8 cellular contexts compared by ENCODE assay signal in genomic region chr6:134063121-134063965, GRCh38. TPM values are rescaled to one million over a fixed set of nuclear protein-coding genes. Genes with fewer than 3 reads are reported as not detected.
DNase-seq lines count a peak whose midpoint lies in the region; ATAC-seq, FAIRE-seq and TF ChIP-seq lines count a peak whose summit lies in the region.

No MANE protein-coding gene starts in this region.

- no peaks in the 10 kb centered on the region for H3K4me1 ChIP-seq in lower lobe of right lung

- intact Hi-C loops in head of caudate nucleus (cut with DNase I), result loop anchor here (5.0 to 10.0 kb wide), 2 partner anchors 91 to 139 kb away; no protein-coding TSS in a partner anchor
- intact Hi-C loops in lower lobe of right lung (cut with DNase I), result no loop called here

- no peaks in the 10 kb centered on the region for H3K9me3 ChIP-seq in lower lobe of right lung

- FAIRE-seq in GM12891 (lab: Jason Lieb, UNC), result no peak

- no peaks in the 10 kb centered on the region for H3K36me3 ChIP-seq in lower lobe of right lung

- DNase-seq in Caki2 (ENCODE audit: low read depth) (peak; percentile 44), midbrain (lab: John Stamatoyannopoulos, UW) (peak; percentile 29), head of caudate nucleus (no peak), GM12891 (ENCODE audit: insufficient read length, low spot score) (no peak), lower lobe of right lung (no peak)

- H3K27ac ChIP-seq in lower lobe of right lung, result no peak overlapping the region

- peaks cover 2% of the 10 kb centered on the region for H3K27me3 Mint-ChIP-seq in brain

- no peak for TF ChIP-seq POLR2A in GM12891 (IDR thresholded peaks at IDR 0.05; ENCODE audit: low read depth, low read length)

- in situ Hi-C loops in Caki2 (cut with HindIII; ENCODE audit: low pct_unique_long_range_greater_than_20kb, low sequenced_read_pairs), result no loop called here

- no peaks in the 10 kb centered on the region for H3K36me3 Mint-ChIP-seq in brain

- no peak for TF ChIP-seq CTCF in brain (conservative IDR thresholded peaks at IDR 0.05)
- TF ChIP-seq CTCF in lower lobe of right lung (IDR thresholded peaks at IDR 0.05), result no peak

- TF ChIP-seq RAD21 in Ishikawa (IDR thresholded peaks at IDR 0.05; ENCODE audit: low read depth), result 0 out of 2 replicates have a peak, but pooled peaks have one; percentile 15

- TF ChIP-seq EP300 in Ishikawa (IDR thresholded peaks at IDR 0.05; ENCODE audit: borderline replicate concordance), result no peak

- peaks cover 37% of the 10 kb centered on the region for H3K4me1 Mint-ChIP-seq in brain

- no peak overlapping the region for H3K4me3 ChIP-seq in lower lobe of right lung

- peaks cover 0 to 1% (median 1%) of the 10 kb centered on the region in 5 experiments for H3K9me3 Mint-ChIP-seq in brain

- no peak for ATAC-seq in HG03571 (IDR thresholded peaks at IDR 0.05; ENCODE audit: unreplicated experiment)
- no peak for ATAC-seq in lower lobe of right lung

- H3K4me3 Mint-ChIP-seq in brain, result peak overlapping the region in 3 of 5 experiments; percentile 8 to 26 (median 12)

- H3K27ac Mint-ChIP-seq in brain, result peak overlapping the region; percentile 2 to 92 (median 64)

- H3K27me3 ChIP-seq in lower lobe of right lung (ENCODE audit: low read depth), result no peaks in the 10 kb centered on the region

TF ChIP-seq in Ishikawa, 13 proteins besides CTCF, POLR2A, EP300 and RAD21:
- TF ChIP-seq CREB1 (IDR thresholded peaks at IDR 0.05; ENCODE audit: low read depth) (no peak), MAX (IDR thresholded peaks at IDR 0.05) (peak; percentile 49; the same call in 1 of the 2 replicates)

TF ChIP-seq in GM12891, 5 proteins besides CTCF, POLR2A, EP300 and RAD21:
- TF ChIP-seq TAF1 (IDR thresholded peaks at IDR 0.05; ENCODE audit: low read depth, low read length) (no peak), SPI1 (IDR thresholded peaks at IDR 0.05; ENCODE audit: low read depth, low read length) (no peak)

RNA-seq across cellular contexts. Expression of gene SLC2A12, which starts 10.9 kb away (rescaled TPM):
- total RNA-seq in Caki2 (2014; rRNA removed; shearing (Covaris generic); ENCODE audit: low replicate concordance), result 5.8 and 11.8 TPM in 2 replicates
- polyA plus RNA-seq in brain (ENCODE audit: insufficient read depth, low read depth, low replicate concordance), result 2.7 TPM
- polyA plus RNA-seq in GM12891 (2012; ENCODE audit: low read depth, missing spikeins), result 0.18 TPM
- total RNA-seq in lower lobe of right lung, result 6.6 TPM

Comparison
In these comparisons a context has a peak if more than half of its experiments do, and no peak if none do; other contexts are left out.
1. DNase-seq: peak in Caki2 (single experiment) and midbrain (single experiment); none in head of caudate nucleus (0 of 42), GM12891 (single experiment) and lower lobe of right lung (single experiment).